25 cellular contexts compared by ENCODE assay signal in the genomic region with DNA sequence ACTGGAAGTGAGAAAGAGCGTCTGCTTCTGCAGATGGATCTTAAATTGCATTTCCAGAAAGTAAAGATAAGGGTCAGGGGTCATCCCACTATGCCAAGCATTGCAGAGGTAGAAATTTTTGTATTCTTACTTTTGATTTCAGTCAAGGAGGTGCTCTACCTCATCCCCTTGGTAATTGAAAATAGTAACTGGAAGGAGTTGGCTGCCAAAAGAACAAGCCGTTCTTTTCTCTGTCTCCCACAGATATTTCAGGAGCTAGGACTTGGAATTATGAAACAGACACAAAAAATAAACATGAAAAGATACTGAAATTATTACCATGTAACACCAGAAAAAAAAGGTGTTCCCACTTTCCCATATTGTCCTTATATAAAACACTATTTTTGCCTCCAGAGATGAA.
DNase-seq lines count a peak whose midpoint lies in the region; ATAC-seq, FAIRE-seq and TF ChIP-seq lines count a peak whose summit lies in the region.
"Had no signal": no experiment of that assay in that cellular context is flagged by ENCODE, and none has a peak within 500 bp of the region (broad histone marks: within the 10 kb centered on the region; RNA-seq: fewer than 3 reads in every experiment).

No MANE protein-coding gene starts in this region.

- FAIRE-seq in H54 (lab: Jason Lieb, UNC), result no peak
- FAIRE-seq: GM19239 had no signal

- H3K9me3 ChIP-seq in heart left ventricle (no peaks in the 10 kb centered on the region), right atrium auricular region (no peaks in the 10 kb centered on the region)

- H3K4me3 ChIP-seq in heart left ventricle (no peak overlapping the region), right atrium auricular region (no peak overlapping the region)
- H3K4me3 ChIP-seq: SK-N-MC had no signal

- TF ChIP-seq POLR2A in heart left ventricle (IDR thresholded peaks at IDR 0.05), result no peak
- no peak for TF ChIP-seq POLR2A in H54 (IDR thresholded peaks at IDR 0.05; ENCODE audit: low read depth, low read length)

- no peak overlapping the region for H3K27ac ChIP-seq in heart left ventricle
- no peak overlapping the region for H3K27ac ChIP-seq in right atrium auricular region
- H3K27ac ChIP-seq: C4-2B, SK-N-MC had no signal

- WGBS in heart left ventricle, 4 donors, result 52 to 82% (median 57%) methylated on average over 2 of the region's 2 CpGs

- no peak for TF ChIP-seq CTCF in heart left ventricle (IDR thresholded peaks at IDR 0.05)
- no peak for TF ChIP-seq CTCF in right atrium auricular region (IDR thresholded peaks at IDR 0.05)

- H3K36me3 ChIP-seq in heart left ventricle, result peaks cover 0 to 89% (median 24%) of the 10 kb centered on the region in 9 donors
- peaks cover 9% of the 10 kb centered on the region for H3K36me3 ChIP-seq in right atrium auricular region

- no peaks in the 10 kb centered on the region for H3K27me3 ChIP-seq in heart left ventricle
- no peaks in the 10 kb centered on the region for H3K27me3 ChIP-seq in right atrium auricular region

- peak in 3 of 4 donors; percentile 33 to 49 (median 35) for ATAC-seq in heart left ventricle
- ATAC-seq in left ventricle myocardium superior, result peak; percentile 71
- no peak for ATAC-seq in GM19455 (IDR thresholded peaks at IDR 0.05; ENCODE audit: unreplicated experiment)
- no peak for ATAC-seq in GM21717 (IDR thresholded peaks at IDR 0.05; ENCODE audit: unreplicated experiment)

- intact Hi-C loops in heart left ventricle (cut with DNase I), result loop anchor here in 1 of 10 donors (5.0 kb wide), 1 partner anchor 68 kb away; no protein-coding TSS in a partner anchor
- intact Hi-C loops in left ventricle myocardium superior (cut with micrococcal nuclease), result no loop called here

- H3K4me1 ChIP-seq in heart left ventricle, result peaks cover 0 to 10% (median 0%) of the 10 kb centered on the region in 12 donors
- H3K4me1 ChIP-seq in right atrium auricular region, result no peaks in the 10 kb centered on the region

- no peak for DNase-seq in heart left ventricle
- no peak for DNase-seq in right atrium auricular region (ENCODE audit: low spot score)
- DNase-seq in left ventricle myocardium superior, result no peak
- peak; percentile 78 for DNase-seq in superior temporal gyrus (ENCODE audit: extremely low spot score)
- DNase-seq in H54 (ENCODE audit: insufficient read length, low spot score), result no peak
- DNase-seq: Calu3; CD8-positive, alpha-beta memory T cell; GDM1; H9; HFFc6; KBM-7; MM.1S; NCI-H1048; NCI-H1417 treated with DMSO at 0.1 percent for 48 hours; NCI-H187; NCI-H2107; NCI-H446 treated with DMSO at 0.1 percent for 48 hours; NCI-H526 treated with DMSO at 0.1 percent for 48 hours; OCI-M1; SHP77 treated with DMSO at 0.1 percent for 48 hours had no signal

Comparison
In these comparisons a context has a peak if more than half of its experiments do, and no peak if none do; other contexts are left out.
1. ATAC-seq: peak in heart left ventricle (3 of 4) and left ventricle myocardium superior (single experiment); none in GM19455 (single experiment) and GM21717 (single experiment).